Comparison of ENCODE assay signal across 27 cellular contexts in genomic region chr6:106470316-106470715, GRCh38.
"Had no signal": no experiment of that assay in that cellular context is flagged by ENCODE, and none has a peak within 500 bp of the region (broad histone marks: within the 10 kb centered on the region; RNA-seq: fewer than 3 reads in every experiment).

No MANE protein-coding gene starts in this region.

- H3K27ac Mint-ChIP-seq: activated CD8-positive, alpha-beta T cell treated with anti-CD3 and anti-CD28 coated beads for 36 hours; activated naive CD4-positive, alpha-beta T cell treated with anti-CD3 and anti-CD28 coated beads, Interleukin-2, amount 50 U/mL, for 24 hours; activated naive CD8-positive, alpha-beta T cell treated with anti-CD3 and anti-CD28 coated beads, Interleukin-2, amount 50 U/mL, for 24 hours; activated T-helper 2 cell treated with anti-CD3 and anti-CD28 coated beads, Interferon-gamma antibody, Interleukin-2, Interleukin-4, amounts not matched to agents 10 μg/mL and 5 μg/mL and 100 μg/mL, durations not matched to agents 14 hours and 24 hours and 36 hours; naive B cell; progenitor cell of endocrine pancreas; stimulated activated memory B cell treated with anti-CD40 and anti-IgM and Interleukin-4, amounts not matched to agents 10 μg/mL and 1 μg/mL and 100 μg/mL, for 72 hours; stimulated activated naive CD8-positive, alpha-beta T cell treated with anti-CD3 and anti-CD28 coated beads, Interleukin-15, amount 100 ng/mL, for 72 hours; WTC11 had no signal

- H3K9me3 ChIP-seq: left ventricle myocardium inferior, ovary, sigmoid colon, suprapubic skin, tibial artery had no signal

- H3K4me1 ChIP-seq: left ventricle myocardium inferior, tibial artery had no signal

- DNase-seq: activated CD4-positive, alpha-beta T cell treated with anti-CD3 and anti-CD28 coated beads, Interleukin-2, amount 50 U/mL, for 1 hour; activated CD8-positive, alpha-beta T cell treated with anti-CD3 and anti-CD28 coated beads for 36 hours; activated naive CD8-positive, alpha-beta T cell treated with anti-CD3 and anti-CD28 coated beads, Interleukin-2, amount 50 U/mL, for 24 hours; activated T-cell treated with anti-CD3 and anti-CD28 coated beads, Interleukin-2, amount 50 U/mL, for 48 hours; anterior cingulate cortex; dermis blood vessel endothelial cell; effector CD4-positive, alpha-beta T cell; erythroblast; left ventricle myocardium inferior; naive B cell; ovary; sigmoid colon; stimulated activated CD4-positive, alpha-beta T cell treated with anti-CD3 and anti-CD28 coated beads, Interleukin-1b, Interleukin-23, amount 100 ng/mL, for 48 hours; stimulated activated CD4-positive, alpha-beta T cell treated with anti-CD3 and anti-CD28 coated beads, Interleukin-4, amount 100 ng/mL, for 4 hours; stimulated activated CD8-positive, alpha-beta memory T cell treated with anti-CD3 and anti-CD28 coated beads, Interleukin-4, amount 100 ng/mL, for 48 hours; stimulated activated naive CD8-positive, alpha-beta T cell treated with anti-CD3 and anti-CD28 coated beads, Interleukin-15, amount 100 ng/mL, for 72 hours; T-helper 2 cell; tibial artery had no signal

- H3K4me3 ChIP-seq: left ventricle myocardium inferior, lung, ovary, sigmoid colon, smooth muscle cell, suprapubic skin, tibial artery had no signal

- H3K36me3 ChIP-seq: left ventricle myocardium inferior, ovary, sigmoid colon, suprapubic skin, tibial artery had no signal

- H3K4me1 Mint-ChIP-seq: activated naive CD4-positive, alpha-beta T cell treated with anti-CD3 and anti-CD28 coated beads, Interleukin-2, amount 50 U/mL, for 24 hours; activated naive CD8-positive, alpha-beta T cell treated with anti-CD3 and anti-CD28 coated beads, Interleukin-2, amount 50 U/mL, for 24 hours; central memory CD8-positive, alpha-beta T cell; naive B cell; stimulated activated memory B cell treated with anti-CD40 and anti-IgM and Interleukin-4, amounts not matched to agents 10 μg/mL and 1 μg/mL and 100 μg/mL, for 72 hours; stimulated activated naive CD8-positive, alpha-beta T cell treated with anti-CD3 and anti-CD28 coated beads, Interleukin-15, amount 100 ng/mL, for 72 hours had no signal

- H3K27ac ChIP-seq: left ventricle myocardium inferior, ovary, sigmoid colon, suprapubic skin, tibial artery had no signal

- H3K27me3 ChIP-seq: ovary, sigmoid colon, suprapubic skin had no signal

- ATAC-seq: activated CD8-positive, alpha-beta T cell treated with anti-CD3 and anti-CD28 coated beads for 36 hours; activated naive CD8-positive, alpha-beta T cell treated with anti-CD3 and anti-CD28 coated beads, Interleukin-2, amount 50 U/mL, for 24 hours; stimulated activated memory B cell treated with anti-CD40 and anti-IgM and Interleukin-4, amounts not matched to agents 10 μg/mL and 1 μg/mL and 100 μg/mL, for 72 hours; stimulated activated naive CD8-positive, alpha-beta T cell treated with anti-CD3 and anti-CD28 coated beads, Interleukin-15, amount 100 ng/mL, for 72 hours; WTC11 had no signal

- H3K4me3 Mint-ChIP-seq: activated CD8-positive, alpha-beta T cell treated with anti-CD3 and anti-CD28 coated beads for 36 hours; activated naive CD4-positive, alpha-beta T cell treated with anti-CD3 and anti-CD28 coated beads, Interleukin-2, amount 50 U/mL, for 24 hours; activated naive CD8-positive, alpha-beta T cell treated with anti-CD3 and anti-CD28 coated beads, Interleukin-2, amount 50 U/mL, for 24 hours; central memory CD8-positive, alpha-beta T cell; naive B cell; stimulated activated memory B cell treated with anti-CD40 and anti-IgM and Interleukin-4, amounts not matched to agents 10 μg/mL and 1 μg/mL and 100 μg/mL, for 72 hours; stimulated activated naive CD8-positive, alpha-beta T cell treated with anti-CD3 and anti-CD28 coated beads, Interleukin-15, amount 100 ng/mL, for 72 hours; WTC11 had no signal

- H3K4me2 ChIP-seq: smooth muscle cell had no signal

- H3K36me3 Mint-ChIP-seq: activated naive CD4-positive, alpha-beta T cell treated with anti-CD3 and anti-CD28 coated beads, Interleukin-2, amount 50 U/mL, for 24 hours; stimulated activated memory B cell treated with anti-CD40 and anti-IgM and Interleukin-4, amounts not matched to agents 10 μg/mL and 1 μg/mL and 100 μg/mL, for 72 hours; WTC11 had no signal

- H3K27me3 Mint-ChIP-seq: progenitor cell of endocrine pancreas had no signal

- H3K9me3 Mint-ChIP-seq: activated CD8-positive, alpha-beta T cell treated with anti-CD3 and anti-CD28 coated beads for 36 hours; activated naive CD4-positive, alpha-beta T cell treated with anti-CD3 and anti-CD28 coated beads, Interleukin-2, amount 50 U/mL, for 24 hours; activated naive CD8-positive, alpha-beta T cell treated with anti-CD3 and anti-CD28 coated beads, Interleukin-2, amount 50 U/mL, for 24 hours; activated T-helper 2 cell treated with anti-CD3 and anti-CD28 coated beads, Interferon-gamma antibody, Interleukin-2, Interleukin-4, amounts not matched to agents 10 μg/mL and 5 μg/mL and 100 μg/mL, durations not matched to agents 14 hours and 24 hours and 36 hours; central memory CD8-positive, alpha-beta T cell; naive B cell; stimulated activated memory B cell treated with anti-CD40 and anti-IgM and Interleukin-4, amounts not matched to agents 10 μg/mL and 1 μg/mL and 100 μg/mL, for 72 hours; stimulated activated naive CD8-positive, alpha-beta T cell treated with anti-CD3 and anti-CD28 coated beads, Interleukin-15, amount 100 ng/mL, for 72 hours; WTC11 had no signal
